12 cellular contexts compared by ENCODE assay signal in the genomic region with DNA sequence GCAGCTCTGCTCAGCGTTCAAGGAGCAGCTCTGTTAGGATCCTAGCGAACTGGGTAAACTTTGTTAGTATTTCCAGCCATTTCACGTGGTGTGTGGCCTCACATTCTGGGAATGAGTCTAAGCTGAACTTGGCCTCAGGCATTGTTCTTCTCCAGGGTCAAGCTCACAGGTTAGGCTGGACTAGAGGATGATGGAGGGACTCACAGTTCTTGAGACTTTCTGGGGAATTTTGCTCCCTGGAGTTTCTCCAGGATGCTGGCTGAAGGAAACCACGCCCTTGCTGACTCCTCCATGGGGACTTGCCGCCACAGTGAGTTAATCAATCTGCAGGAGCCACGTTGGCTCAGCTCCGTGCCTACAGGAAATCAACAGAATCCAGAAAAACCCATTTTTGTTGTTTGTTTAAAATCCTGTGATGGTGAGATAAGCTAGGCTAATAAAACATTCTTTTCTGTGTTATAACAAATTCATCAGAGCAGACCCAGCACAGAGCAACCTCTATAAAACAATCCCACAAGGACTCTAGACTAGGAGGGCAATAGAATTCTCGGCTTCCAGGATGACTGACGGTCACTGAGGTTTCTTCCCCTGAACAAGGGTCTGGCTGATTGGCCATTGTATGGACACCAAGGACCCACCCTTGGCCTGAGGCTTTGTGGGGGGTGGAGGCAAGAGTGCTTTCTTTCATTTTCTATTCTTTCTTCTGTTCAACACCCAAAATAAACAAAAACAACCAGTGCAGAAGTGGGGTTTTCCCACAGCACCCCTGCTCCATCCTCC. TPM values are rescaled to one million over a fixed set of nuclear protein-coding genes. Genes with fewer than 3 reads are reported as not detected.
A peak's percentile ranks its signal among the peaks of the same experiment; 100 is the strongest.
DNase-seq lines count a peak whose midpoint lies in the region; ATAC-seq and TF ChIP-seq lines count a peak whose summit lies in the region.
"Had no signal": no experiment of that assay in that cellular context is flagged by ENCODE, and none has a peak within 500 bp of the region (broad histone marks: within the 10 kb centered on the region; RNA-seq: fewer than 3 reads in every experiment).

No MANE protein-coding gene starts in this region.

- H3K4me1 ChIP-seq in MM.1S (ENCODE audit: low read length) (peaks cover 13% of the 10 kb centered on the region), upper lobe of right lung (no peaks in the 10 kb centered on the region), neural progenitor cell (no peaks in the 10 kb centered on the region)

- H3K36me3 ChIP-seq in MM.1S (replicated peaks; ENCODE audit: insufficient read depth, low read length) (no peaks in the 10 kb centered on the region), upper lobe of right lung (no peaks in the 10 kb centered on the region), neural progenitor cell (no peaks in the 10 kb centered on the region)

- H3K27me3 Mint-ChIP-seq in neural progenitor cell (ENCODE audit: insufficient read depth, low read depth): peaks cover 5% of the 10 kb centered on the region
- peaks cover 2% of the 10 kb centered on the region for H3K27me3 Mint-ChIP-seq in activated naive CD8-positive, alpha-beta T cell treated with anti-CD3 and anti-CD28 coated beads, Interleukin-2, amount 50 U/mL, for 24 hours

- no peak overlapping the region for H3K27ac Mint-ChIP-seq in neural progenitor cell
- no peak overlapping the region for H3K27ac Mint-ChIP-seq in activated naive CD8-positive, alpha-beta T cell treated with anti-CD3 and anti-CD28 coated beads, Interleukin-2, amount 50 U/mL, for 24 hours
- H3K27ac Mint-ChIP-seq: activated CD4-positive, alpha-beta T cell treated with anti-CD3 and anti-CD28 coated beads, Interleukin-2, amount 10 ng/mL, durations not matched to agents 24 days and 14 days had no signal

- H4K20me1 ChIP-seq in MM.1S (ENCODE audit: insufficient read depth, low read length) (no peaks in the 10 kb centered on the region), neural progenitor cell (ENCODE audit: low read depth) (no peaks in the 10 kb centered on the region)

- H3F3A ChIP-seq in MM.1S (ENCODE audit: insufficient read depth, low read length) (no peaks in the 10 kb centered on the region), neural progenitor cell (ENCODE audit: low read depth) (no peaks in the 10 kb centered on the region)

- no peaks in the 10 kb centered on the region for H3K9me2 ChIP-seq in MM.1S (replicated peaks; ENCODE audit: insufficient read depth, low read length)

- DNase-seq in MM.1S (no peak), dermis blood vessel endothelial cell (peak; percentile 48), left colon (peak in 1 of 2 donors; percentile 46), upper lobe of right lung (no peak), neural progenitor cell (ENCODE audit: low spot score) (no peak), SK-N-DZ (ENCODE audit: low spot score) (no peak)
- no peak for DNase-seq in activated naive CD8-positive, alpha-beta T cell treated with anti-CD3 and anti-CD28 coated beads, Interleukin-2, amount 50 U/mL, for 24 hours
- DNase-seq: activated CD4-positive, alpha-beta T cell treated with anti-CD3 and anti-CD28 coated beads, Interleukin-2, amount 10 ng/mL, durations not matched to agents 24 days and 14 days; hippocampal formation; NCI-H1092 had no signal

- H3K9me3 ChIP-seq in MM.1S (replicated peaks; ENCODE audit: insufficient read depth, low read length) (no peaks in the 10 kb centered on the region), upper lobe of right lung (no peaks in the 10 kb centered on the region), neural progenitor cell (ENCODE audit: low read depth) (no peaks in the 10 kb centered on the region)

- peaks cover 9% of the 10 kb centered on the region for H3K4me1 Mint-ChIP-seq in neural progenitor cell
- no peaks in the 10 kb centered on the region for H3K4me1 Mint-ChIP-seq in activated naive CD8-positive, alpha-beta T cell treated with anti-CD3 and anti-CD28 coated beads, Interleukin-2, amount 50 U/mL, for 24 hours

- H3K27ac ChIP-seq in MM.1S (ENCODE audit: low read length) (no peak overlapping the region), upper lobe of right lung (peak overlapping the region; percentile 52), neural progenitor cell (no peak overlapping the region)

- H3K27me3 ChIP-seq in MM.1S (replicated peaks; ENCODE audit: insufficient read depth, low read length) (no peaks in the 10 kb centered on the region), upper lobe of right lung (no peaks in the 10 kb centered on the region), neural progenitor cell (no peaks in the 10 kb centered on the region)

- peaks cover 2% of the 10 kb centered on the region for H3K36me3 Mint-ChIP-seq in neural progenitor cell
- peaks cover 3% of the 10 kb centered on the region for H3K36me3 Mint-ChIP-seq in activated naive CD8-positive, alpha-beta T cell treated with anti-CD3 and anti-CD28 coated beads, Interleukin-2, amount 50 U/mL, for 24 hours (ENCODE audit: low read depth)

- H3K4me3 ChIP-seq in MM.1S (ENCODE audit: low read length): no peak overlapping the region
- no peak overlapping the region for H3K4me3 ChIP-seq in upper lobe of right lung
- H3K4me3 ChIP-seq in neural progenitor cell: no peak overlapping the region

- H3K4me2 ChIP-seq in MM.1S (ENCODE audit: low read depth, low read length) (peak overlapping the region; percentile 21; the same call in 1 of the 2 replicates), neural progenitor cell (no peak overlapping the region)

- H2AFZ ChIP-seq in MM.1S (ENCODE audit: low read length) (peak overlapping the region; percentile 28; the same call in 1 of the 2 replicates), neural progenitor cell (replicated peaks) (no peak overlapping the region)

- H3K9me3 Mint-ChIP-seq in neural progenitor cell: peaks cover 40% of the 10 kb centered on the region
- H3K9me3 Mint-ChIP-seq in activated naive CD8-positive, alpha-beta T cell treated with anti-CD3 and anti-CD28 coated beads, Interleukin-2, amount 50 U/mL, for 24 hours: peaks cover 17% of the 10 kb centered on the region

- no peak for TF ChIP-seq CTCF in MM.1S (IDR thresholded peaks at IDR 0.05; ENCODE audit: low read length)
- TF ChIP-seq CTCF in upper lobe of right lung (IDR thresholded peaks at IDR 0.05): no peak
- no peak for TF ChIP-seq CTCF in neural progenitor cell (IDR thresholded peaks at IDR 0.05)

- no peak overlapping the region for H3K9ac ChIP-seq in MM.1S (ENCODE audit: low read length)
- H3K9ac ChIP-seq in neural progenitor cell: no peak overlapping the region

- H3K79me2 ChIP-seq in MM.1S (ENCODE audit: low read length): no peaks in the 10 kb centered on the region
- no peaks in the 10 kb centered on the region for H3K79me2 ChIP-seq in neural progenitor cell (ENCODE audit: low read depth)

- peak; percentile 62 for ATAC-seq in left colon
- peak; percentile 8 for ATAC-seq in upper lobe of right lung
- ATAC-seq in HG03457 (IDR thresholded peaks at IDR 0.05; ENCODE audit: unreplicated experiment): no peak
- ATAC-seq in activated naive CD8-positive, alpha-beta T cell treated with anti-CD3 and anti-CD28 coated beads, Interleukin-2, amount 50 U/mL, for 24 hours: no peak

- H3K4me3 Mint-ChIP-seq in neural progenitor cell: no peak overlapping the region
- H3K4me3 Mint-ChIP-seq in activated naive CD8-positive, alpha-beta T cell treated with anti-CD3 and anti-CD28 coated beads, Interleukin-2, amount 50 U/mL, for 24 hours: no peak overlapping the region
- H3K4me3 Mint-ChIP-seq: activated CD4-positive, alpha-beta T cell treated with anti-CD3 and anti-CD28 coated beads, Interleukin-2, amount 10 ng/mL, durations not matched to agents 24 days and 14 days; neural crest cell had no signal

- intact Hi-C loops in left colon (cut with DNase I, micrococcal nuclease): no loop called here
- intact Hi-C loops in upper lobe of right lung (cut with DNase I): no loop called here

RNA-seq across cellular contexts. Expression of a gene that starts 12.6 kb away (rescaled TPM):
- total RNA-seq in dermis blood vessel endothelial cell (not detected in 2 replicates), left colon (not detected), upper lobe of right lung (not detected), neural progenitor cell (ENCODE audit: low replicate concordance) (not detected in 2 replicates)
- polyA plus RNA-seq in SK-N-DZ (2014; cell fraction: cytosol; rRNA removed): 0.14 TPM in 1 of 2 replicates, not detected in the other
- polyA plus RNA-seq in SK-N-DZ (2014; cell fraction: nucleus; rRNA removed): 0.06 and 0.84 TPM in 2 replicates
- total RNA-seq: activated CD4-positive, alpha-beta T cell treated with anti-CD3 and anti-CD28 coated beads, Interleukin-2, amount 10 ng/mL, durations not matched to agents 24 days and 14 days had no signal

RNA-seq across cellular contexts. Expression of a gene that starts 50.7 kb away (rescaled TPM):
- total RNA-seq in dermis blood vessel endothelial cell: 22.8 and 24.0 TPM in 2 replicates
- 10 to 100 TPM; 13.0 to 13.9 TPM for total RNA-seq in left colon
- 18.4 TPM for total RNA-seq in upper lobe of right lung
- total RNA-seq in neural progenitor cell (ENCODE audit: low replicate concordance): 7.3 and 9.0 TPM in 2 replicates
- polyA plus RNA-seq in SK-N-DZ (2014; cell fraction: cytosol; rRNA removed): 3.0 and 3.2 TPM in 2 replicates
- 2.3 and 4.1 TPM in 2 replicates for polyA plus RNA-seq in SK-N-DZ (2014; cell fraction: nucleus; rRNA removed)

RNA-seq across cellular contexts. Expression of a gene that starts 50.8 kb away (rescaled TPM):
- 124 and 161 TPM in 2 replicates for total RNA-seq in dermis blood vessel endothelial cell
- 100 to 1,000 TPM; 195 to 222 TPM for total RNA-seq in left colon
- 213 TPM for total RNA-seq in upper lobe of right lung
- 56.1 and 69.7 TPM in 2 replicates for total RNA-seq in neural progenitor cell (ENCODE audit: low replicate concordance)
- 28.5 and 34.0 TPM in 2 replicates for polyA plus RNA-seq in SK-N-DZ (2014; cell fraction: cytosol; rRNA removed)
- 18.8 and 36.7 TPM in 2 replicates for polyA plus RNA-seq in SK-N-DZ (2014; cell fraction: nucleus; rRNA removed)

Comparison
In these comparisons a context has a peak if more than half of its experiments do, and no peak if none do; other contexts are left out.
1. ATAC-seq: peak in left colon (single experiment) and upper lobe of right lung (single experiment); none in HG03457 (single experiment) and activated naive CD8-positive, alpha-beta T cell treated with anti-CD3 and anti-CD28 coated beads, Interleukin-2, amount 50 U/mL, for 24 hours (single experiment).